14 cellular contexts compared by ENCODE assay signal in the genomic region with DNA sequence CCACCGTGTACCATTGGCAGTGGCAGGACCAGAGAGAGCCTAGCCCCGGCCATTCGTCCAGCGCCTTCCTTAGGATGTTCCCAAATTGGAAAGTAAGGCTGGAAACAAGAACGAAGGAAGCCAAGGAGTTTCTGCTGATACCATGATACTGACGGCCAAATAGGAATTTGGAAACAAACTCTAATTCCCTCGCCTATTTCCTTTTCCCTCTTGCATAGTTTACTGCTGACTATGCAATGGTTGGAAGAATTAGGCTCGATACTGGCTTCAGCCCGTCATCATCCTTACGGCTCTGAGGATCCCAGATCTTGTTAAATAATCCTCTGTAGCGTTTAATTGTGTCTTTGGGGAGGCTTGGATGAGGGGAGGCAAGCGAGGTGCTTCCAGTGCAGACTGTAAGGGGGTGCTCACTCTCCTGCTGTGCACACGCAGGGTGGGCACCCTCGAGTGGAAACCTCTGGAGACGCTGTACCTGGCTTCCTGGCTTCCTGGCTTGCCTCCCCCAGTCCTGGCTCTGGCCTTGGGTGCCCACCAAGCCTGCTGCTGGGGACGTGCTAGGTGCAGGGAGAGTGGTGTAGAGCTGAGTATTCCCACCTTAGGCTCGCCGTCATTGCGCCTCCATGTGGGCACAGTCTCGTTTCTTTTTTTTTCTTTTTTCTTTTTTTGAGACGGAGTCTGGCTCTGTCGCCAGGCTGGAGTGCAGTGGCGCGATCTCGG. TPM values are rescaled to one million over a fixed set of nuclear protein-coding genes. Genes with fewer than 3 reads are reported as not detected.
DNase-seq lines count a peak whose midpoint lies in the region; ATAC-seq and TF ChIP-seq lines count a peak whose summit lies in the region.
"Had no signal": no experiment of that assay in that cellular context is flagged by ENCODE, and none has a peak within 500 bp of the region (broad histone marks: within the 10 kb centered on the region; RNA-seq: fewer than 3 reads in every experiment).

No MANE protein-coding gene starts in this region.

- no peaks in the 10 kb centered on the region for H3K9me3 ChIP-seq in IMR-90 (ENCODE audit: control insufficient read depth, insufficient read depth, low read length)
- no peaks in the 10 kb centered on the region for H3K9me3 ChIP-seq in subcutaneous abdominal adipose tissue (ENCODE audit: control insufficient read depth in 5 of 5, low read length in 5 of 5)
- H3K9me3 ChIP-seq in suprapubic skin: no peaks in the 10 kb centered on the region
- H3K9me3 ChIP-seq: BLaER1 had no signal

- no peak for TF ChIP-seq EP300 in suprapubic skin (IDR thresholded peaks at IDR 0.05)

- in situ Hi-C loops in IMR-90 (cut with MboI; ENCODE audit: low sequenced_read_pairs): no loop called here

- no peaks in the 10 kb centered on the region for H3K4me1 ChIP-seq in IMR-90 (ENCODE audit: control insufficient read depth, insufficient read depth, low read length)
- H3K4me1 ChIP-seq in subcutaneous abdominal adipose tissue (ENCODE audit: control insufficient read depth in 5 of 5, insufficient read depth in 5 of 5, low read length in 5 of 5): peaks cover 0 to 15% (median 14%) of the 10 kb centered on the region in 5 donors
- H3K4me1 ChIP-seq in suprapubic skin: peaks cover 18% of the 10 kb centered on the region
- H3K4me1 ChIP-seq: BLaER1 had no signal

- H2AK9ac ChIP-seq in IMR-90 (replicated peaks; ENCODE audit: low read depth, low read length, poor library complexity): peak overlapping the region; percentile 24

- H3K9ac ChIP-seq in IMR-90 (ENCODE audit: low read depth, low read length): no peak overlapping the region
- no peak overlapping the region for H3K9ac ChIP-seq in subcutaneous abdominal adipose tissue (ENCODE audit: low read length in 5 of 5)
- H3K9ac ChIP-seq: BLaER1 had no signal

- H3K4me3 ChIP-seq in IMR-90 (ENCODE audit: insufficient read depth, low read depth, low read length) (no peak overlapping the region), fibroblast of pulmonary artery (replicated peaks; ENCODE audit: low read depth, low read length) (no peak overlapping the region), subcutaneous abdominal adipose tissue (ENCODE audit: low read depth in 1 of 5, low read length in 5 of 5) (peak overlapping the region in 3 of 5 donors; percentile 14 to 56 (median 22)), suprapubic skin (no peak overlapping the region)
- H3K4me3 ChIP-seq: BLaER1, PC-9 had no signal

- dilution Hi-C loops in IMR-90 (cut with HindIII; ENCODE audit: low sequenced_read_pairs, unreplicated experiment): no loop called here

- no peak overlapping the region for H2BK15ac ChIP-seq in IMR-90 (ENCODE audit: low read depth, low read length)

- no peak for TF ChIP-seq CTCF in IMR-90 (conservative IDR thresholded peaks at IDR 0.05; ENCODE audit: low read depth, low read length)
- no peak for TF ChIP-seq CTCF in fibroblast of pulmonary artery (IDR thresholded peaks at IDR 0.05; ENCODE audit: low read length, missing control alignments)
- TF ChIP-seq CTCF in suprapubic skin (IDR thresholded peaks at IDR 0.05): no peak

- CTCF ChIA-PET in IMR-90 (lab: Yijun Ruan, JAX): no interaction called here

- intact Hi-C loops in IMR-90 (cut with micrococcal nuclease): no loop called here

- no peak overlapping the region for H3K18ac ChIP-seq in IMR-90 (ENCODE audit: low read depth, low read length)

- BruUV-seq in IMR-90 (replicated peaks; lab: Mats Ljungman, UMichigan): no TSS peak

- ATAC-seq in IMR-90 (ENCODE audit: low read depth): no peak
- ATAC-seq in GM21825 (IDR thresholded peaks at IDR 0.05; ENCODE audit: unreplicated experiment): no peak
- ATAC-seq: SK-N-SH treated with all-trans-retinoic acid at 6 μM for 48 hours had no signal

- no peak overlapping the region for H4K8ac ChIP-seq in IMR-90 (ENCODE audit: low read depth in 2 of 2, low read length in 2 of 2)

- H3K4ac ChIP-seq in IMR-90 (ENCODE audit: low read depth, low read length): no peak overlapping the region

- TF ChIP-seq POLR2A in IMR-90 (IDR thresholded peaks at IDR 0.05; ENCODE audit: low read depth, low read length): no peak
- no peak for TF ChIP-seq POLR2A in suprapubic skin (IDR thresholded peaks at IDR 0.05)

- no peaks in the 10 kb centered on the region for H4K20me1 ChIP-seq in IMR-90 (ENCODE audit: insufficient read depth, low read length)
- H4K20me1 ChIP-seq: BLaER1 had no signal

- DNase-seq in AG20443 (ENCODE audit: low spot score) (peak; percentile 65), IMR-90 (no peak), fibroblast of pulmonary artery (ENCODE audit: low read depth) (peak; percentile 18), NCI-H1436 treated with DMSO at 0.1 percent for 48 hours (lab: John Stamatoyannopoulos, UW) (no peak), suprapubic skin (ENCODE audit: low spot score in 2 of 2) (no peak)
- DNase-seq: CD8-positive, alpha-beta memory T cell; NCI-H1048; NCI-H1694 treated with DMSO at 0.1 percent for 48 hours; PC-9; SHP77 had no signal

- no peak overlapping the region for H3K4me2 ChIP-seq in IMR-90 (ENCODE audit: low read depth, low read length)
- H3K4me2 ChIP-seq: BLaER1, PC-9 had no signal

- H3K79me1 ChIP-seq in IMR-90 (ENCODE audit: low read depth in 1 of 2, low read length in 2 of 2): no peaks in the 10 kb centered on the region

- no peaks in the 10 kb centered on the region for H3K9me1 ChIP-seq in IMR-90 (ENCODE audit: insufficient read depth, low read length)

- no peak overlapping the region for H2BK120ac ChIP-seq in IMR-90 (ENCODE audit: low read depth, low read length)

- H3K36me3 ChIP-seq in IMR-90 (ENCODE audit: control insufficient read depth, insufficient read depth, low read length): no peaks in the 10 kb centered on the region
- H3K36me3 ChIP-seq in subcutaneous abdominal adipose tissue (ENCODE audit: control insufficient read depth in 5 of 5, insufficient read depth in 5 of 5, low read length in 5 of 5): no peaks in the 10 kb centered on the region
- H3K36me3 ChIP-seq in suprapubic skin: no peaks in the 10 kb centered on the region
- H3K36me3 ChIP-seq: BLaER1 had no signal

- WGBS in IMR-90 (ENCODE audit: extremely low coverage in 2 of 2, insufficient read length in 1 of 2), 2 experiments: 76% methylated on average over 9 of the region's 25 CpGs; no CpG with 5 or more reads in 1 of the 2 experiments
- 57% methylated on average over 25 of the region's 25 CpGs for WGBS in suprapubic skin

- no peak for TF ChIP-seq RAD21 in IMR-90 (IDR thresholded peaks at IDR 0.05; ENCODE audit: low read length)

- H4K91ac ChIP-seq in IMR-90 (ENCODE audit: insufficient read depth, low read depth, low read length): no peak overlapping the region

- peaks cover 5% of the 10 kb centered on the region for H3K27me3 ChIP-seq in IMR-90 (ENCODE audit: control insufficient read depth, insufficient read depth, low read length)
- H3K27me3 ChIP-seq in subcutaneous abdominal adipose tissue (ENCODE audit: control insufficient read depth in 5 of 5, insufficient read depth in 4 of 5, low read length in 5 of 5): peaks cover 0 to 3% (median 0%) of the 10 kb centered on the region in 5 donors
- no peaks in the 10 kb centered on the region for H3K27me3 ChIP-seq in suprapubic skin
- H3K27me3 ChIP-seq: BLaER1 had no signal

- H4K5ac ChIP-seq in IMR-90 (ENCODE audit: low read depth, low read length): no peak overlapping the region

- H3K14ac ChIP-seq in IMR-90 (replicated peaks; ENCODE audit: low read depth, low read length): no peak overlapping the region

- H2AK5ac ChIP-seq in IMR-90 (ENCODE audit: low read depth, low read length): no peak overlapping the region

- no peak overlapping the region for H2BK20ac ChIP-seq in IMR-90 (ENCODE audit: low read depth, low read length)

- no peak overlapping the region for H2AFZ ChIP-seq in IMR-90 (replicated peaks; ENCODE audit: low read length, poor library complexity)
- H2AFZ ChIP-seq: PC-9 had no signal

- POLR2A ChIA-PET in IMR-90 (lab: Charles Lee; ENCODE audit: unreplicated experiment): no interaction called here

- no peak overlapping the region for H3K56ac ChIP-seq in IMR-90 (ENCODE audit: extremely low read depth, insufficient read depth, low read length)

- H3K27ac ChIP-seq in IMR-90 (ENCODE audit: insufficient read depth, low read length) (no peak overlapping the region), subcutaneous abdominal adipose tissue (ENCODE audit: low read depth, low read length) (no peak overlapping the region), suprapubic skin (no peak overlapping the region)
- H3K27ac ChIP-seq: BLaER1, PC-9 had no signal

- H3K23ac ChIP-seq in IMR-90 (ENCODE audit: low read depth, low read length): no peak overlapping the region

- H2BK5ac ChIP-seq in IMR-90 (ENCODE audit: low read depth, low read length, poor library complexity, severe bottlenecking): no peak overlapping the region

TF ChIP-seq in IMR-90, 13 proteins besides CTCF, POLR2A, EP300 and RAD21:
- TF ChIP-seq BHLHE40 (IDR thresholded peaks at IDR 0.05; ENCODE audit: low read depth, low read length): no peak
- TF ChIP-seq MAFK (IDR thresholded peaks at IDR 0.05; ENCODE audit: low read depth, low read length): peak; percentile 43; the same call in 1 of the 2 replicates

RNA-seq across cellular contexts. Expression of a gene that starts 27.4 kb away (rescaled TPM):
- total RNA-seq in IMR-90 (2012; rRNA removed) (35.5 and 65.3 TPM in 2 replicates), suprapubic skin (10 to 100 TPM; 40.4 to 54.1 (median 46.6) TPM)
- 52.0 and 74.3 TPM in 2 replicates for polyA plus RNA-seq in IMR-90 (2012; rRNA removed)
- 41.7 and 81.6 TPM in 2 replicates for polyA plus RNA-seq in IMR-90 (2012; cell fraction: cytosol; rRNA removed)
- 8.2 and 38.2 TPM in 2 replicates for polyA plus RNA-seq in IMR-90 (2012; cell fraction: nucleus; rRNA removed; ENCODE audit: low replicate concordance)

RNA-seq across cellular contexts. Expression of a gene that starts 56.3 kb away (rescaled TPM):
- 38.7 and 41.7 TPM in 2 replicates for total RNA-seq in IMR-90 (2012; rRNA removed)
- polyA plus RNA-seq in IMR-90 (2012; rRNA removed): 47.8 and 48.5 TPM in 2 replicates
- 26.3 and 27.7 TPM in 2 replicates for polyA plus RNA-seq in IMR-90 (2012; cell fraction: cytosol; rRNA removed)
- 81.9 and 90.2 TPM in 2 replicates for polyA plus RNA-seq in IMR-90 (2012; cell fraction: nucleus; rRNA removed; ENCODE audit: low replicate concordance)
- total RNA-seq in suprapubic skin: 10 to 100 TPM; 22.9 to 53.0 (median 31.4) TPM

Comparison
In these comparisons a context has a peak if more than half of its experiments do, and no peak if none do; other contexts are left out.
1. DNase-seq: peak in AG20443 (single experiment) and fibroblast of pulmonary artery (single experiment); none in IMR-90 (single experiment), NCI-H1436 treated with DMSO at 0.1 percent for 48 hours (single experiment) and suprapubic skin (0 of 2).
2. H3K4me3 ChIP-seq: peak in subcutaneous abdominal adipose tissue (3 of 5); none in IMR-90 (single experiment), fibroblast of pulmonary artery (single experiment) and suprapubic skin (single experiment).